18 cellular contexts compared by ENCODE assay signal in the genomic region with DNA sequence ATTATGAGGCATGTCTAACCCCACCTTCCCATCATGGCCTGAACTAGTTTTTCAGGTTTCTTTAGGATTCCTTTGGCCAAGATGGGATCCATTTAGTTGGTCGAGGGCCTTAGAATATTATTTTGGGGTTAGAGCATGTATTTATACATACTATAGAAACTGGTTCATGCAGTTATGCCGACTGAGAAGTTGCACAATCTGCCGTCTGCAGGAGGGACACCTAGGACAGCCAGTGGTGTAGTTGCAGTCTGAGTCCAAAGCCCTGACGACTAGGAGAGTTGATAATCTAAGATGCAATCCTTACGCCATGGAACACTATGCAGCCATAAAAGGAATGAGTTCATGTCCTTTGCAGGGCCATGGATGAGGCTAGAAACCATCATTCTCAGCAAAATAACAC.
DNase-seq lines count a peak whose midpoint lies in the region; ATAC-seq and TF ChIP-seq lines count a peak whose summit lies in the region.
"Had no signal": no experiment of that assay in that cellular context is flagged by ENCODE, and none has a peak within 500 bp of the region (broad histone marks: within the 10 kb centered on the region; RNA-seq: fewer than 3 reads in every experiment).

No MANE protein-coding gene starts in this region.

- no peaks in the 10 kb centered on the region for H4K20me1 ChIP-seq in IMR-90 (ENCODE audit: insufficient read depth, low read length)

- BruUV-seq in IMR-90 (replicated peaks; lab: Mats Ljungman, UMichigan) = no TSS peak

- H3K9me1 ChIP-seq in IMR-90 (ENCODE audit: insufficient read depth, low read length) = no peaks in the 10 kb centered on the region

- no peak overlapping the region for H2AFZ ChIP-seq in IMR-90 (replicated peaks; ENCODE audit: low read length, poor library complexity)

- H3K9me3 ChIP-seq in IMR-90 (ENCODE audit: control insufficient read depth, insufficient read depth, low read length) (peaks cover 19% of the 10 kb centered on the region), right cardiac atrium (ENCODE audit: control insufficient read depth, low read length) (no peaks in the 10 kb centered on the region), left lung (no peaks in the 10 kb centered on the region)
- H3K9me3 ChIP-seq: A549 had no signal

- no peak overlapping the region for H3K9ac ChIP-seq in IMR-90 (ENCODE audit: low read depth, low read length)

- H3K27ac Mint-ChIP-seq in type B pancreatic cell = peak overlapping the region; percentile 47
- H3K27ac Mint-ChIP-seq: CD4-positive, alpha-beta memory T cell; H9 had no signal

- peaks cover 5% of the 10 kb centered on the region for H3K27me3 Mint-ChIP-seq in type B pancreatic cell
- H3K27me3 Mint-ChIP-seq: CD4-positive, alpha-beta memory T cell had no signal

- H4K8ac ChIP-seq in IMR-90 (ENCODE audit: low read depth in 2 of 2, low read length in 2 of 2) = no peak overlapping the region

- TF ChIP-seq POLR2A in IMR-90 (IDR thresholded peaks at IDR 0.05; ENCODE audit: low read depth, low read length) = no peak

- H3K14ac ChIP-seq in IMR-90 (replicated peaks; ENCODE audit: low read depth, low read length) = no peak overlapping the region

- peak; percentile 17 for DNase-seq in ELF-1 (ENCODE audit: low read depth, low spot score)
- DNase-seq in IMR-90 = no peak
- DNase-seq in epithelial cell of esophagus (ENCODE audit: low read depth) = peak; percentile 1
- DNase-seq in type B pancreatic cell (ENCODE audit: extremely low spot score, unreplicated experiment) = no peak
- DNase-seq in right cardiac atrium = no peak
- no peak for DNase-seq in left lung
- DNase-seq in activated CD4-positive, CD25-positive, alpha-beta regulatory T cell (lab: John Stamatoyannopoulos, UW) = no peak
- DNase-seq: 8988T; ACHN; C1 segment of cervical spinal cord; Calu3; CD4-positive, alpha-beta memory T cell; COR-L47; DMS53; DMS79 treated with DMSO at 0.1 percent for 48 hours; H9 had no signal

- H3K4me3 ChIP-seq in IMR-90 (ENCODE audit: insufficient read depth, low read depth, low read length) (no peak overlapping the region), epithelial cell of esophagus (ENCODE audit: low read length) (no peak overlapping the region), right cardiac atrium (ENCODE audit: low read length) (no peak overlapping the region), left lung (no peak overlapping the region)
- H3K4me3 ChIP-seq: A549 had no signal

- dilution Hi-C loops in IMR-90 (cut with HindIII; ENCODE audit: low sequenced_read_pairs, unreplicated experiment) = no loop called here

- H3K9me3 Mint-ChIP-seq in type B pancreatic cell = peaks cover 5% of the 10 kb centered on the region
- H3K9me3 Mint-ChIP-seq: H9 had no signal

- H2BK5ac ChIP-seq in IMR-90 (ENCODE audit: low read depth, low read length, poor library complexity, severe bottlenecking) = no peak overlapping the region

- no peaks in the 10 kb centered on the region for H3K36me3 ChIP-seq in IMR-90 (ENCODE audit: control insufficient read depth, insufficient read depth, low read length)
- no peaks in the 10 kb centered on the region for H3K36me3 ChIP-seq in left lung

- H3K4ac ChIP-seq in IMR-90 (ENCODE audit: low read depth, low read length) = no peak overlapping the region

- H3K27ac ChIP-seq in IMR-90 (ENCODE audit: insufficient read depth, low read length) = no peak overlapping the region
- no peak overlapping the region for H3K27ac ChIP-seq in right cardiac atrium (ENCODE audit: low read length)
- no peak overlapping the region for H3K27ac ChIP-seq in left lung
- H3K27ac ChIP-seq: A549 had no signal

- H3K27me3 ChIP-seq in IMR-90 (ENCODE audit: control insufficient read depth, insufficient read depth, low read length) = no peaks in the 10 kb centered on the region
- H3K27me3 ChIP-seq in right cardiac atrium (ENCODE audit: control insufficient read depth, insufficient read depth) = no peaks in the 10 kb centered on the region
- no peaks in the 10 kb centered on the region for H3K27me3 ChIP-seq in left lung

- ATAC-seq in IMR-90 (ENCODE audit: low read depth) (no peak), right cardiac atrium (no peak), left lung (no peak)
- ATAC-seq: A549, HCT116 had no signal

- no peak overlapping the region for H4K91ac ChIP-seq in IMR-90 (ENCODE audit: insufficient read depth, low read depth, low read length)

- H2BK120ac ChIP-seq in IMR-90 (ENCODE audit: low read depth, low read length) = no peak overlapping the region

- TF ChIP-seq RAD21 in IMR-90 (IDR thresholded peaks at IDR 0.05; ENCODE audit: low read length) = no peak

- H3K56ac ChIP-seq in IMR-90 (ENCODE audit: extremely low read depth, insufficient read depth, low read length) = no peak overlapping the region

- POLR2A ChIA-PET in IMR-90 (lab: Charles Lee; ENCODE audit: unreplicated experiment) = no interaction called here

- H3K4me3 Mint-ChIP-seq in type B pancreatic cell = peak overlapping the region; percentile 6
- H3K4me3 Mint-ChIP-seq: CD4-positive, alpha-beta memory T cell; H9 had no signal

- H3K23ac ChIP-seq in IMR-90 (ENCODE audit: low read depth, low read length) = no peak overlapping the region

- intact Hi-C loops in IMR-90 (cut with micrococcal nuclease) = no loop called here
- intact Hi-C loops in right cardiac atrium (cut with DNase I) = loop anchor here in 1 of 4 donors (10.0 kb wide), 1 partner anchor 61 kb away; no protein-coding TSS in a partner anchor
- intact Hi-C loops in left lung (cut with DNase I) = no loop called here

- H2AK5ac ChIP-seq in IMR-90 (ENCODE audit: low read depth, low read length) = no peak overlapping the region

- H3K4me1 ChIP-seq in IMR-90 (ENCODE audit: control insufficient read depth, insufficient read depth, low read length) (no peaks in the 10 kb centered on the region), right cardiac atrium (ENCODE audit: control insufficient read depth, insufficient read depth, low read length) (no peaks in the 10 kb centered on the region), left lung (no peaks in the 10 kb centered on the region)
- H3K4me1 ChIP-seq: A549 had no signal

- no peak overlapping the region for H3K4me2 ChIP-seq in IMR-90 (ENCODE audit: low read depth, low read length)
- H3K4me2 ChIP-seq: A549 had no signal

- WGBS in IMR-90 (ENCODE audit: extremely low coverage in 2 of 2, insufficient read length in 1 of 2), 2 experiments = no CpG with 5 or more reads among the region's 5 CpGs
- WGBS in right cardiac atrium = 60% methylated on average over 5 of the region's 5 CpGs

- no peak overlapping the region for H3K18ac ChIP-seq in IMR-90 (ENCODE audit: low read depth, low read length)

- no peak overlapping the region for H2BK20ac ChIP-seq in IMR-90 (ENCODE audit: low read depth, low read length)

- H3K79me1 ChIP-seq in IMR-90 (ENCODE audit: low read depth in 1 of 2, low read length in 2 of 2) = no peaks in the 10 kb centered on the region

- no peak overlapping the region for H4K5ac ChIP-seq in IMR-90 (ENCODE audit: low read depth, low read length)

- peaks cover 10% of the 10 kb centered on the region for H3K4me1 Mint-ChIP-seq in type B pancreatic cell (ENCODE audit: unreplicated experiment)
- H3K4me1 Mint-ChIP-seq: CD4-positive, alpha-beta memory T cell had no signal

- peaks cover 5% of the 10 kb centered on the region for H3K36me3 Mint-ChIP-seq in type B pancreatic cell
- H3K36me3 Mint-ChIP-seq: CD4-positive, alpha-beta memory T cell had no signal

- CTCF ChIA-PET in IMR-90 (lab: Yijun Ruan, JAX) = no interaction called here

- no peak for TF ChIP-seq CTCF in IMR-90 (conservative IDR thresholded peaks at IDR 0.05; ENCODE audit: low read depth, low read length)
- TF ChIP-seq CTCF in epithelial cell of esophagus (IDR thresholded peaks at IDR 0.05; ENCODE audit: insufficient read depth, low read depth, low read length, missing control alignments) = no peak
- TF ChIP-seq CTCF in type B pancreatic cell (conservative IDR thresholded peaks at IDR 0.05) = no peak
- no peak for TF ChIP-seq CTCF in left lung (IDR thresholded peaks at IDR 0.05)

- H2AK9ac ChIP-seq in IMR-90 (replicated peaks; ENCODE audit: low read depth, low read length, poor library complexity) = no peak overlapping the region

- in situ Hi-C loops in IMR-90 (cut with MboI; ENCODE audit: low sequenced_read_pairs) = no loop called here

- H2BK15ac ChIP-seq in IMR-90 (ENCODE audit: low read depth, low read length) = no peak overlapping the region

TF ChIP-seq in IMR-90, 13 proteins besides CTCF, POLR2A, EP300 and RAD21:
- TF ChIP-seq, protein P1, sequence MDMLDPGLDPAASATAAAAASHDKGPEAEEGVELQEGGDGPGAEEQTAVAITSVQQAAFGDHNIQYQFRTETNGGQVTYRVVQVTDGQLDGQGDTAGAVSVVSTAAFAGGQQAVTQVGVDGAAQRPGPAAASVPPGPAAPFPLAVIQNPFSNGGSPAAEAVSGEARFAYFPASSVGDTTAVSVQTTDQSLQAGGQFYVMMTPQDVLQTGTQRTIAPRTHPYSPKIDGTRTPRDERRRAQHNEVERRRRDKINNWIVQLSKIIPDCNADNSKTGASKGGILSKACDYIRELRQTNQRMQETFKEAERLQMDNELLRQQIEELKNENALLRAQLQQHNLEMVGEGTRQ (IDR thresholded peaks at IDR 0.05; ENCODE audit: low read depth, low read length) = no peak
- TF ChIP-seq CEBPB (IDR thresholded peaks at IDR 0.05; ENCODE audit: low read depth, low read length) = 0 out of 2 replicates have a peak, but pooled peaks have one; percentile 20
- no peak for TF ChIP-seq FOS (IDR thresholded peaks at IDR 0.05; ENCODE audit: low read depth, low read length)

Comparison
In these comparisons a context has a peak if more than half of its experiments do, and no peak if none do; other contexts are left out.
1. DNase-seq: peak in ELF-1 (single experiment) and epithelial cell of esophagus (single experiment); none in IMR-90 (single experiment), type B pancreatic cell (single experiment), right cardiac atrium (0 of 3), left lung (0 of 2) and activated CD4-positive, CD25-positive, alpha-beta regulatory T cell (0 of 4).